Comparison of ENCODE assay signal across 8 cellular contexts in genomic region chr16:56262148-56262878, GRCh38.
DNase-seq lines count a peak whose midpoint lies in the region.

No MANE protein-coding gene starts in this region.

- no peak overlapping the region for H2AFZ ChIP-seq in neuronal stem cell (ENCODE audit: low read length)

- H3K56ac ChIP-seq in mesendoderm (ENCODE audit: low read length), result no peak overlapping the region

- H3K18ac ChIP-seq in neuronal stem cell (ENCODE audit: low read length), result no peak overlapping the region
- no peak overlapping the region for H3K18ac ChIP-seq in mesendoderm (ENCODE audit: low read length)

- no peak overlapping the region for H2AK5ac ChIP-seq in neuronal stem cell (ENCODE audit: low read depth, low read length)
- H2AK5ac ChIP-seq in mesendoderm (ENCODE audit: low read length), result no peak overlapping the region

- H2BK15ac ChIP-seq in neuronal stem cell (ENCODE audit: low read length), result no peak overlapping the region
- no peak overlapping the region for H2BK15ac ChIP-seq in mesendoderm (replicated peaks; ENCODE audit: low read depth)

- no CpG with 5 or more reads among the region's 10 CpGs for WGBS in neuronal stem cell (ENCODE audit: extremely low coverage in 2 of 2, insufficient read length in 2 of 2, insufficient replicate concordance in 1 of 2), 2 donors
- no CpG with 5 or more reads among the region's 10 CpGs for WGBS in mesendoderm (ENCODE audit: extremely low coverage, insufficient coverage, low lambda C conversion rate)

- H3K9me3 ChIP-seq in stomach smooth muscle (ENCODE audit: control insufficient read depth in 2 of 2, low read length in 2 of 2) (no peaks in the 10 kb centered on the region), neuronal stem cell (replicated peaks in 1 of 2; ENCODE audit: control insufficient read depth in 2 of 2, insufficient read depth in 1 of 2, low read depth in 1 of 2, low read length in 2 of 2) (no peaks in the 10 kb centered on the region)

- H3K4ac ChIP-seq in neuronal stem cell (ENCODE audit: low read length) (no peak overlapping the region), mesendoderm (ENCODE audit: low read depth, low read length) (no peak overlapping the region)

- H3K14ac ChIP-seq in neuronal stem cell (ENCODE audit: low read length), result no peak overlapping the region

- no peak overlapping the region for H3K9ac ChIP-seq in stomach smooth muscle (ENCODE audit: low read length in 2 of 2)
- no peak overlapping the region for H3K9ac ChIP-seq in neuronal stem cell (ENCODE audit: low read depth, low read length, poor library complexity)
- H3K9ac ChIP-seq in mesendoderm (ENCODE audit: low read length), result no peak overlapping the region

- peak; percentile 46 for DNase-seq in NK-92 treated with Interleukin-12 subunit alpha and Interleukin-12 subunit beta, amount 100 ng/mL, for 24 hours (lab: John Stamatoyannopoulos, UW)
- DNase-seq in NK-92 (lab: John Stamatoyannopoulos, UW; ENCODE audit: unreplicated experiment) (no peak), activated T-cell treated with anti-CD3 and anti-CD28 coated beads for 1 hour (ENCODE audit: low read depth) (peak; percentile 22), neuronal stem cell (ENCODE audit: low spot score) (no peak), medulla oblongata (ENCODE audit: extremely low spot score) (no peak), mesendoderm (no peak)

- no peak overlapping the region for H4K91ac ChIP-seq in neuronal stem cell (ENCODE audit: low read depth, low read length, poor library complexity)

- H3K4me2 ChIP-seq in neuronal stem cell (ENCODE audit: insufficient read depth, low read length, poor library complexity, severe bottlenecking) (no peak overlapping the region), mesendoderm (ENCODE audit: low read length) (no peak overlapping the region)

- peaks cover 90% of the 10 kb centered on the region for H3K4me1 ChIP-seq in stomach smooth muscle (ENCODE audit: control insufficient read depth, insufficient read depth, low read length)
- H3K4me1 ChIP-seq in neuronal stem cell (ENCODE audit: control insufficient read depth in 2 of 2, insufficient read depth in 1 of 2, low read depth in 1 of 2, low read length in 2 of 2), result peaks cover 7 to 19% of the 10 kb centered on the region in 2 donors
- no peaks in the 10 kb centered on the region for H3K4me1 ChIP-seq in mesendoderm (ENCODE audit: control insufficient read depth, low read depth, low read length)

- H4K5ac ChIP-seq in mesendoderm (ENCODE audit: low read length), result no peak overlapping the region

- H3K79me2 ChIP-seq in mesendoderm (ENCODE audit: control insufficient read depth, insufficient read depth, low read length), result no peaks in the 10 kb centered on the region

- no peak overlapping the region for H2BK12ac ChIP-seq in neuronal stem cell (ENCODE audit: low read length)

- peak overlapping the region; percentile 98 for H3K27ac ChIP-seq in layer of hippocampus (ENCODE audit: low read depth, low read length)
- H3K27ac ChIP-seq in stomach smooth muscle (ENCODE audit: low read length), result peak overlapping the region; percentile 92
- H3K27ac ChIP-seq in neuronal stem cell (replicated peaks; ENCODE audit: low read length), result no peak overlapping the region
- H3K27ac ChIP-seq in mesendoderm (ENCODE audit: low read depth, low read length), result no peak overlapping the region

- no peak overlapping the region for H4K8ac ChIP-seq in neuronal stem cell (ENCODE audit: low read depth, low read length)
- H4K8ac ChIP-seq in mesendoderm (ENCODE audit: low read depth, low read length), result no peak overlapping the region

- H3K4me3 ChIP-seq in stomach smooth muscle (ENCODE audit: low read length in 2 of 2), result no peak overlapping the region
- H3K4me3 ChIP-seq in neuronal stem cell (ENCODE audit: low read length in 2 of 2), result no peak overlapping the region
- no peak overlapping the region for H3K4me3 ChIP-seq in mesendoderm (ENCODE audit: low read length)

- no peaks in the 10 kb centered on the region for H3K27me3 ChIP-seq in layer of hippocampus (ENCODE audit: control insufficient read depth, insufficient read depth, low read length)
- no peaks in the 10 kb centered on the region for H3K27me3 ChIP-seq in stomach smooth muscle (ENCODE audit: control insufficient read depth in 1 of 2, insufficient read depth in 2 of 2, low read length in 2 of 2)
- H3K27me3 ChIP-seq in neuronal stem cell (ENCODE audit: control insufficient read depth in 3 of 3, insufficient read depth in 3 of 3, low read depth in 1 of 3, low read length in 3 of 3), result no peaks in the 10 kb centered on the region
- no peaks in the 10 kb centered on the region for H3K27me3 ChIP-seq in mesendoderm (ENCODE audit: insufficient read depth, low read length, poor library complexity)

- H3K79me1 ChIP-seq in neuronal stem cell (ENCODE audit: low read depth, low read length) (no peaks in the 10 kb centered on the region), mesendoderm (ENCODE audit: low read length) (no peaks in the 10 kb centered on the region)

- H3K36me3 ChIP-seq in stomach smooth muscle (ENCODE audit: control insufficient read depth in 2 of 2, insufficient read depth in 2 of 2, low read length in 2 of 2) (peaks cover 0 to 3% of the 10 kb centered on the region in 2 donors), neuronal stem cell (replicated peaks in 1 of 2; ENCODE audit: control insufficient read depth in 2 of 2, insufficient read depth in 2 of 2, low read length in 2 of 2) (no peaks in the 10 kb centered on the region), mesendoderm (ENCODE audit: control insufficient read depth, insufficient read depth, low read length) (no peaks in the 10 kb centered on the region)

- H3K23ac ChIP-seq in neuronal stem cell (ENCODE audit: low read depth, low read length, poor library complexity), result no peak overlapping the region
- no peak overlapping the region for H3K23ac ChIP-seq in mesendoderm (ENCODE audit: low read length)

- H2BK120ac ChIP-seq in neuronal stem cell (ENCODE audit: low read depth, low read length) (no peak overlapping the region), mesendoderm (ENCODE audit: low read depth, low read length) (no peak overlapping the region)

- H2BK5ac ChIP-seq in neuronal stem cell (ENCODE audit: low read length) (no peak overlapping the region), mesendoderm (ENCODE audit: low read length) (no peak overlapping the region)

Comparison
In these comparisons a context has a peak if more than half of its experiments do, and no peak if none do; other contexts are left out.
1. DNase-seq: peak in NK-92 treated with Interleukin-12 subunit alpha and Interleukin-12 subunit beta, amount 100 ng/mL, for 24 hours (single experiment) and activated T-cell treated with anti-CD3 and anti-CD28 coated beads for 1 hour (single experiment); none in NK-92 (single experiment), neuronal stem cell (single experiment), medulla oblongata (single experiment) and mesendoderm (single experiment).
2. H3K27ac ChIP-seq: peak in layer of hippocampus (single experiment) and stomach smooth muscle (single experiment); none in neuronal stem cell (single experiment) and mesendoderm (single experiment).